Comparison of ENCODE assay signal across 8 cellular contexts in genomic region chr22:29907753-29908515, GRCh38. TPM values are rescaled to one million over a fixed set of nuclear protein-coding genes. Genes with fewer than 3 reads are reported as not detected.
DNase-seq lines count a peak whose midpoint lies in the region; ATAC-seq and TF ChIP-seq lines count a peak whose summit lies in the region.

No MANE protein-coding gene starts in this region.

- H3K27ac ChIP-seq in liver (ENCODE audit: low read depth in 1 of 2, low read length in 2 of 2) (peak overlapping the region in 1 of 2 donors; percentile 7), tibial nerve (peak overlapping the region in 1 of 4 donors; percentile 10)

- no peak for ATAC-seq in GM18502 (IDR thresholded peaks at IDR 0.05; ENCODE audit: poor library complexity, unreplicated experiment)

- no peak overlapping the region for H3K9ac ChIP-seq in liver (ENCODE audit: low read depth in 1 of 2, low read length in 2 of 2)

- no peak overlapping the region for H3K4me3 ChIP-seq in AG10803 (ENCODE audit: low read length)
- no peak overlapping the region for H3K4me3 ChIP-seq in liver (ENCODE audit: low read depth in 1 of 3, low read length in 3 of 3)
- H3K4me3 ChIP-seq in tibial nerve, result no peak overlapping the region

- no peaks in the 10 kb centered on the region for H3K9me3 ChIP-seq in liver (ENCODE audit: control insufficient read depth in 4 of 4, low read length in 3 of 4)
- H3K9me3 ChIP-seq in tibial nerve, result no peaks in the 10 kb centered on the region

- H3K27me3 ChIP-seq in liver (ENCODE audit: control insufficient read depth in 4 of 4, insufficient read depth in 4 of 4, low read length in 3 of 4), result no peaks in the 10 kb centered on the region
- H3K27me3 ChIP-seq in tibial nerve, result no peaks in the 10 kb centered on the region

- no peak for TF ChIP-seq POLR2A in tibial nerve (IDR thresholded peaks at IDR 0.05)

- no peaks in the 10 kb centered on the region for H3K36me3 ChIP-seq in liver (ENCODE audit: control insufficient read depth in 4 of 4, insufficient read depth in 3 of 4, low read depth in 1 of 4, low read length in 3 of 4)
- H3K36me3 ChIP-seq in tibial nerve, result no peaks in the 10 kb centered on the region

- TF ChIP-seq CTCF in AG10803 (conservative IDR thresholded peaks at IDR 0.05; ENCODE audit: low read length) (no peak), liver (IDR thresholded peaks at IDR 0.05; ENCODE audit: low read depth, low read length, missing input control) (no peak), tibial nerve (IDR thresholded peaks at IDR 0.05) (no peak)

- H3K27ac Mint-ChIP-seq in activated T-helper 2 cell treated with anti-CD3 and anti-CD28 coated beads, Interferon-gamma antibody, Interleukin-2, Interleukin-4, amounts not matched to agents 10 μg/mL and 5 μg/mL and 100 μg/mL, durations not matched to agents 14 hours and 24 hours and 36 hours, result no peak overlapping the region

- TF ChIP-seq EP300 in tibial nerve (IDR thresholded peaks at IDR 0.05), result no peak

- no peaks in the 10 kb centered on the region for H3K36me3 Mint-ChIP-seq in activated T-helper 2 cell treated with anti-CD3 and anti-CD28 coated beads, Interferon-gamma antibody, Interleukin-2, Interleukin-4, amounts not matched to agents 10 μg/mL and 5 μg/mL and 100 μg/mL, durations not matched to agents 14 hours and 24 hours and 36 hours (ENCODE audit: low read depth)

- H3K27me3 Mint-ChIP-seq in activated T-helper 2 cell treated with anti-CD3 and anti-CD28 coated beads, Interferon-gamma antibody, Interleukin-2, Interleukin-4, amounts not matched to agents 10 μg/mL and 5 μg/mL and 100 μg/mL, durations not matched to agents 14 hours and 24 hours and 36 hours (ENCODE audit: low read depth), result no peaks in the 10 kb centered on the region

- peak; percentile 81 for DNase-seq in AG10803 (ENCODE audit: low read depth)
- DNase-seq in HCEC 1CT, result peak; percentile 87
- DNase-seq in NOMO-1 treated with DMSO at 0.1 percent for 48 hours (lab: John Stamatoyannopoulos, UW; ENCODE audit: unreplicated experiment), result peak; percentile 87
- DNase-seq in cerebellar cortex (ENCODE audit: low spot score), result peak; percentile 72
- DNase-seq in tibial nerve (ENCODE audit: low spot score in 2 of 2), result peak; percentile 46 to 62
- DNase-seq in activated T-helper 2 cell treated with anti-CD3 and anti-CD28 coated beads, Interferon-gamma antibody, Interleukin-2, Interleukin-4, amounts not matched to agents 10 μg/mL and 5 μg/mL and 100 μg/mL, durations not matched to agents 14 hours and 24 hours and 36 hours (ENCODE audit: low spot score), result no peak

- 72% methylated on average over 5 of the region's 5 CpGs for WGBS in liver
- WGBS in tibial nerve, 2 donors, result 45 to 56% methylated on average over 5 of the region's 5 CpGs

- peaks cover 13% of the 10 kb centered on the region for H3K4me1 Mint-ChIP-seq in activated T-helper 2 cell treated with anti-CD3 and anti-CD28 coated beads, Interferon-gamma antibody, Interleukin-2, Interleukin-4, amounts not matched to agents 10 μg/mL and 5 μg/mL and 100 μg/mL, durations not matched to agents 14 hours and 24 hours and 36 hours (ENCODE audit: low read depth)

- intact Hi-C loops in activated T-helper 2 cell treated with anti-CD3 and anti-CD28 coated beads, Interferon-gamma antibody, Interleukin-2, Interleukin-4, amounts not matched to agents 10 μg/mL and 5 μg/mL and 100 μg/mL, durations not matched to agents 14 hours and 24 hours and 36 hours (cut with micrococcal nuclease), result no loop called here

- no peaks in the 10 kb centered on the region for H3K9me3 Mint-ChIP-seq in activated T-helper 2 cell treated with anti-CD3 and anti-CD28 coated beads, Interferon-gamma antibody, Interleukin-2, Interleukin-4, amounts not matched to agents 10 μg/mL and 5 μg/mL and 100 μg/mL, durations not matched to agents 14 hours and 24 hours and 36 hours

- H3K4me1 ChIP-seq in liver (ENCODE audit: control insufficient read depth in 4 of 4, insufficient read depth in 4 of 4, low read length in 3 of 4) (peaks cover 11 to 28% (median 14%) of the 10 kb centered on the region in 4 donors), tibial nerve (peaks cover 0 to 46% (median 15%) of the 10 kb centered on the region in 4 donors)

- H3K4me3 Mint-ChIP-seq in activated T-helper 2 cell treated with anti-CD3 and anti-CD28 coated beads, Interferon-gamma antibody, Interleukin-2, Interleukin-4, amounts not matched to agents 10 μg/mL and 5 μg/mL and 100 μg/mL, durations not matched to agents 14 hours and 24 hours and 36 hours (ENCODE audit: low read depth), result no peak overlapping the region

- no peak for TF ChIP-seq RAD21 in liver (IDR thresholded peaks at IDR 0.05)

TF ChIP-seq in liver, 16 proteins besides CTCF, POLR2A, EP300 and RAD21:
- peak; percentile 41 to 59 for TF ChIP-seq JUND (IDR thresholded peaks at IDR 0.05)
- TF ChIP-seq EGR1 (IDR thresholded peaks at IDR 0.05; ENCODE audit: low read depth in 2 of 2), result no peak
- no peak for TF ChIP-seq REST (IDR thresholded peaks at IDR 0.05)

RNA-seq across cellular contexts. Expression of gene MTMR3, which starts 25.0 kb away (rescaled TPM):
- total RNA-seq in liver (10 to 100 TPM; 27.0 to 38.8 TPM), tibial nerve (10 to 100 TPM; 56.1 to 91.2 (median 74.5) TPM)
- polyA plus RNA-seq in liver, result 1 to 10 TPM; 6.0 to 7.2 TPM
- total RNA-seq in activated T-helper 2 cell treated with anti-CD3 and anti-CD28 coated beads, Interferon-gamma antibody, Interleukin-2, Interleukin-4, amounts not matched to agents 10 μg/mL and 5 μg/mL and 100 μg/mL, durations not matched to agents 14 hours and 24 hours and 36 hours, result 22.1 and 24.7 TPM in 2 replicates
